22 cellular contexts compared by ENCODE assay signal in genomic region chr1:248625971-248626370, GRCh38. TPM values are rescaled to one million over a fixed set of nuclear protein-coding genes. Genes with fewer than 3 reads are reported as not detected.
DNase-seq lines count a peak whose midpoint lies in the region.
"Had no signal": no experiment of that assay in that cellular context is flagged by ENCODE, and none has a peak within 500 bp of the region (broad histone marks: within the 10 kb centered on the region; RNA-seq: fewer than 3 reads in every experiment).

No MANE protein-coding gene starts in this region.

- no peaks in the 10 kb centered on the region for H3F3A ChIP-seq in GM23248 (ENCODE audit: insufficient read depth)

- H3K27me3 ChIP-seq in Karpas-422 (ENCODE audit: low read length) (no peaks in the 10 kb centered on the region), mesendoderm (ENCODE audit: insufficient read depth, low read length, poor library complexity) (no peaks in the 10 kb centered on the region), GM23248 (replicated peaks; ENCODE audit: insufficient read depth) (no peaks in the 10 kb centered on the region)
- H3K27me3 ChIP-seq: BLaER1 treated with 17β-estradiol and CSF1 and Interleukin-3, amounts not matched to agents 10 nM and 100 nM had no signal

- H3K9me3 ChIP-seq in Karpas-422 (ENCODE audit: low read length) (no peaks in the 10 kb centered on the region), GM23248 (ENCODE audit: low read depth) (no peaks in the 10 kb centered on the region)
- H3K9me3 ChIP-seq: A549; BE2C; BLaER1 treated with 17β-estradiol and CSF1 and Interleukin-3, amounts not matched to agents 10 nM and 100 nM; HAP-1 had no signal

- H3K56ac ChIP-seq in mesendoderm (ENCODE audit: low read length) = no peak overlapping the region

- H4K5ac ChIP-seq in mesendoderm (ENCODE audit: low read length) = no peak overlapping the region

- no peak overlapping the region for H3K18ac ChIP-seq in mesendoderm (ENCODE audit: low read length)

- no peak overlapping the region for H2BK5ac ChIP-seq in mesendoderm (ENCODE audit: low read length)

- H2AFZ ChIP-seq in Karpas-422 (ENCODE audit: low read length) (no peak overlapping the region), GM23248 (no peak overlapping the region)

- no peaks in the 10 kb centered on the region for H3K9me2 ChIP-seq in Karpas-422 (replicated peaks; ENCODE audit: insufficient read depth, low read length)
- H3K9me2 ChIP-seq in GM23248 (ENCODE audit: insufficient read depth) = no peaks in the 10 kb centered on the region

- in situ Hi-C loops in GM23248 (cut with MboI) = no loop called here

- peak; percentile 4 for DNase-seq in ELR (ENCODE audit: low read depth)
- DNase-seq in Karpas-422 = peak; percentile 48
- DNase-seq in mesendoderm = no peak
- DNase-seq in NK-92 treated with Interleukin-12 subunit alpha and Interleukin-12 subunit beta, amount 100 ng/mL, for 24 hours (lab: John Stamatoyannopoulos, UW) = no peak
- no peak for DNase-seq in immature natural killer cell
- no peak for DNase-seq in GM23248
- DNase-seq: 8988T; ACHN; AML-193; BE2C; CD4-positive, alpha-beta T cell; CD8-positive, alpha-beta memory T cell; DMS 273 treated with DMSO at 0.1 percent for 48 hours; DND-41; GDM1; GOT3; HFFc6 had no signal

- no CpG with 5 or more reads among the region's 5 CpGs for WGBS in mesendoderm (ENCODE audit: extremely low coverage, insufficient coverage, low lambda C conversion rate)
- WGBS in GM23248 (ENCODE audit: low coverage in 1 of 2, low lambda C conversion rate in 2 of 2, missing lambda C conversion rate in 2 of 2), 2 experiments = 12 to 14% methylated on average over 5 of the region's 5 CpGs

- H3K4me1 ChIP-seq in Karpas-422 (ENCODE audit: low read length) = peaks cover 17% of the 10 kb centered on the region
- no peaks in the 10 kb centered on the region for H3K4me1 ChIP-seq in mesendoderm (ENCODE audit: control insufficient read depth, low read depth, low read length)
- no peaks in the 10 kb centered on the region for H3K4me1 ChIP-seq in GM23248 (ENCODE audit: insufficient read depth)
- H3K4me1 ChIP-seq: A549; BE2C; BLaER1 treated with 17β-estradiol and CSF1 and Interleukin-3, amounts not matched to agents 10 nM and 100 nM; HAP-1 had no signal

- H3K36me3 Mint-ChIP-seq in immature natural killer cell = no peaks in the 10 kb centered on the region
- H3K36me3 Mint-ChIP-seq: CD14-positive monocyte; CD8-positive, alpha-beta memory T cell had no signal

- H3K27ac Mint-ChIP-seq in immature natural killer cell = no peak overlapping the region
- H3K27ac Mint-ChIP-seq: CD14-positive monocyte; CD4-positive, alpha-beta T cell; CD8-positive, alpha-beta memory T cell; HFFc6 had no signal

- H3K4me3 Mint-ChIP-seq in immature natural killer cell = no peak overlapping the region
- H3K4me3 Mint-ChIP-seq: CD14-positive monocyte; CD4-positive, alpha-beta T cell; CD8-positive, alpha-beta memory T cell; HFFc6 had no signal

- H3K27ac ChIP-seq in Karpas-422 (ENCODE audit: low read length) = no peak overlapping the region
- H3K27ac ChIP-seq in mesendoderm (ENCODE audit: low read depth, low read length) = no peak overlapping the region
- H3K27ac ChIP-seq in GM23248 = no peak overlapping the region
- H3K27ac ChIP-seq: A549; BLaER1 treated with 17β-estradiol and CSF1 and Interleukin-3, amounts not matched to agents 10 nM and 100 nM had no signal

- no peak overlapping the region for H3K23ac ChIP-seq in mesendoderm (ENCODE audit: low read length)

- no peak overlapping the region for H3K9ac ChIP-seq in Karpas-422 (ENCODE audit: low read length)
- no peak overlapping the region for H3K9ac ChIP-seq in mesendoderm (ENCODE audit: low read length)
- H3K9ac ChIP-seq in GM23248 = no peak overlapping the region
- H3K9ac ChIP-seq: BLaER1 treated with 17β-estradiol and CSF1 and Interleukin-3, amounts not matched to agents 10 nM and 100 nM had no signal

- H3K27me3 Mint-ChIP-seq in immature natural killer cell (ENCODE audit: low read depth in 3 of 3) = peaks cover 0 to 2% (median 0%) of the 10 kb centered on the region in 3 donors
- H3K27me3 Mint-ChIP-seq: CD4-positive, alpha-beta T cell had no signal

- no peaks in the 10 kb centered on the region for H3K9me3 Mint-ChIP-seq in immature natural killer cell
- H3K9me3 Mint-ChIP-seq: CD14-positive monocyte; CD4-positive, alpha-beta T cell; CD8-positive, alpha-beta memory T cell; HFFc6 had no signal

- no peaks in the 10 kb centered on the region for H3K79me1 ChIP-seq in mesendoderm (ENCODE audit: low read length)

- H2BK15ac ChIP-seq in mesendoderm (replicated peaks; ENCODE audit: low read depth) = no peak overlapping the region

- H3K79me2 ChIP-seq in Karpas-422 (ENCODE audit: low read length) (no peaks in the 10 kb centered on the region), mesendoderm (ENCODE audit: control insufficient read depth, insufficient read depth, low read length) (no peaks in the 10 kb centered on the region), GM23248 (ENCODE audit: insufficient read depth) (no peaks in the 10 kb centered on the region)

- H3K4me3 ChIP-seq in Karpas-422 (ENCODE audit: low read length) (no peak overlapping the region), mesendoderm (ENCODE audit: low read length) (peak overlapping the region; percentile 12), GM23248 (no peak overlapping the region)
- H3K4me3 ChIP-seq: A549; BLaER1 treated with 17β-estradiol and CSF1 and Interleukin-3, amounts not matched to agents 10 nM and 100 nM; GM12878; HAP-1 had no signal

- no peak overlapping the region for H4K8ac ChIP-seq in mesendoderm (ENCODE audit: low read depth, low read length)

- H4K20me1 ChIP-seq in Karpas-422 (ENCODE audit: insufficient read depth, low read depth, low read length) (no peaks in the 10 kb centered on the region), GM23248 (ENCODE audit: insufficient read depth) (no peaks in the 10 kb centered on the region)
- H4K20me1 ChIP-seq: BLaER1 treated with 17β-estradiol and CSF1 and Interleukin-3, amounts not matched to agents 10 nM and 100 nM had no signal

- H3K4ac ChIP-seq in mesendoderm (ENCODE audit: low read depth, low read length) = no peak overlapping the region

- no peak overlapping the region for H3K4me2 ChIP-seq in Karpas-422 (ENCODE audit: low read depth, low read length, poor library complexity, severe bottlenecking)
- H3K4me2 ChIP-seq in mesendoderm (ENCODE audit: low read length) = no peak overlapping the region
- no peak overlapping the region for H3K4me2 ChIP-seq in GM23248 (ENCODE audit: unreplicated experiment)
- H3K4me2 ChIP-seq: A549; BLaER1 treated with 17β-estradiol and CSF1 and Interleukin-3, amounts not matched to agents 10 nM and 100 nM had no signal

- H3K36me3 ChIP-seq in Karpas-422 (ENCODE audit: insufficient read depth, low read length) = no peaks in the 10 kb centered on the region
- H3K36me3 ChIP-seq in mesendoderm (ENCODE audit: control insufficient read depth, insufficient read depth, low read length) = no peaks in the 10 kb centered on the region
- H3K36me3 ChIP-seq in GM23248 (ENCODE audit: low read depth) = no peaks in the 10 kb centered on the region
- H3K36me3 ChIP-seq: BE2C; BLaER1 treated with 17β-estradiol and CSF1 and Interleukin-3, amounts not matched to agents 10 nM and 100 nM; HAP-1 had no signal

- H2AK5ac ChIP-seq in mesendoderm (ENCODE audit: low read length) = no peak overlapping the region

- H2BK120ac ChIP-seq in mesendoderm (ENCODE audit: low read depth, low read length) = no peak overlapping the region

- H3K4me1 Mint-ChIP-seq in immature natural killer cell = no peaks in the 10 kb centered on the region
- H3K4me1 Mint-ChIP-seq: CD14-positive monocyte; CD8-positive, alpha-beta memory T cell had no signal

RNA-seq across cellular contexts. Expression of gene OR2T11, which starts 8.9 kb away (rescaled TPM):
- not detected in 2 replicates for total RNA-seq in Karpas-422 (2014; rRNA removed; shearing (Covaris generic); ENCODE audit: low replicate concordance)
- polyA plus RNA-seq in mesendoderm (2013, experiment 1 of 2) = not detected
- polyA plus RNA-seq in mesendoderm (2013, experiment 2 of 2) = not detected
- polyA plus RNA-seq in immature natural killer cell (not detected), GM23248 (2016; fragmentation: Nextera tagmentation; extraction: Ambion mirVana) (not detected in 2 replicates)
- total RNA-seq in GM23248 (2014; rRNA removed; shearing (Covaris generic)) = not detected in 2 replicates
- total RNA-seq: CD4-positive, alpha-beta T cell; CD8-positive, alpha-beta memory T cell; GM12878; HFFc6 had no signal
- polyA plus RNA-seq: A549; CD14-positive monocyte; CD8-positive, alpha-beta memory T cell; GM12878 had no signal

RNA-seq across cellular contexts. Expression of gene OR2T35, which starts 19.1 kb away (rescaled TPM):
- total RNA-seq in Karpas-422 (2014; rRNA removed; shearing (Covaris generic); ENCODE audit: low replicate concordance) = not detected in 2 replicates
- polyA plus RNA-seq in mesendoderm (2013, experiment 1 of 2) = not detected
- polyA plus RNA-seq in mesendoderm (2013, experiment 2 of 2) = not detected
- polyA plus RNA-seq in immature natural killer cell (not detected), GM23248 (2016; fragmentation: Nextera tagmentation; extraction: Ambion mirVana) (not detected in 2 replicates)
- total RNA-seq in GM23248 (2014; rRNA removed; shearing (Covaris generic)) = not detected in 2 replicates
- total RNA-seq: CD4-positive, alpha-beta T cell; CD8-positive, alpha-beta memory T cell; HFFc6 had no signal
- polyA plus RNA-seq: A549; CD14-positive monocyte; CD8-positive, alpha-beta memory T cell had no signal

RNA-seq across cellular contexts. Expression of gene OR2T10, which starts 28.5 kb away (rescaled TPM):
- total RNA-seq in Karpas-422 (2014; rRNA removed; shearing (Covaris generic); ENCODE audit: low replicate concordance) = not detected in 2 replicates
- polyA plus RNA-seq in mesendoderm (2013, experiment 1 of 2) = not detected
- not detected for polyA plus RNA-seq in mesendoderm (2013, experiment 2 of 2)
- polyA plus RNA-seq in immature natural killer cell = not detected
- total RNA-seq in GM23248 (2014; rRNA removed; shearing (Covaris generic)) = not detected in 2 replicates
- polyA plus RNA-seq in GM23248 (2016; fragmentation: Nextera tagmentation; extraction: Ambion mirVana) = not detected in 2 replicates
- total RNA-seq: CD4-positive, alpha-beta T cell; CD8-positive, alpha-beta memory T cell; GM12878; HFFc6 had no signal
- polyA plus RNA-seq: A549; CD14-positive monocyte; CD8-positive, alpha-beta memory T cell; GM12878 had no signal

RNA-seq across cellular contexts. Expression of gene OR2T27, which starts 29.4 kb away (rescaled TPM):
- not detected in 2 replicates for total RNA-seq in Karpas-422 (2014; rRNA removed; shearing (Covaris generic); ENCODE audit: low replicate concordance)
- not detected for polyA plus RNA-seq in mesendoderm (2013, experiment 1 of 2)
- not detected for polyA plus RNA-seq in mesendoderm (2013, experiment 2 of 2)
- polyA plus RNA-seq in immature natural killer cell (not detected), GM23248 (2016; fragmentation: Nextera tagmentation; extraction: Ambion mirVana) (not detected in 2 replicates)
- total RNA-seq in GM23248 (2014; rRNA removed; shearing (Covaris generic)) = not detected in 2 replicates
- total RNA-seq: CD4-positive, alpha-beta T cell; CD8-positive, alpha-beta memory T cell; HFFc6 had no signal
- polyA plus RNA-seq: A549; CD14-positive monocyte; CD8-positive, alpha-beta memory T cell had no signal

RNA-seq across cellular contexts. Expression of gene OR2T34, which starts 51.4 kb away (rescaled TPM):
- total RNA-seq in Karpas-422 (2014; rRNA removed; shearing (Covaris generic); ENCODE audit: low replicate concordance) = not detected in 2 replicates
- not detected for polyA plus RNA-seq in mesendoderm (2013, experiment 1 of 2)
- not detected for polyA plus RNA-seq in mesendoderm (2013, experiment 2 of 2)
- not detected for polyA plus RNA-seq in immature natural killer cell
- not detected in 2 replicates for total RNA-seq in GM23248 (2014; rRNA removed; shearing (Covaris generic))
- not detected in 2 replicates for polyA plus RNA-seq in GM23248 (2016; fragmentation: Nextera tagmentation; extraction: Ambion mirVana)
- total RNA-seq: CD4-positive, alpha-beta T cell; CD8-positive, alpha-beta memory T cell; HFFc6 had no signal
- polyA plus RNA-seq: A549; CD14-positive monocyte; CD8-positive, alpha-beta memory T cell had no signal

Comparison
In these comparisons a context has a peak if more than half of its experiments do, and no peak if none do; other contexts are left out.
1. DNase-seq: peak in ELR (single experiment) and Karpas-422 (single experiment); none in mesendoderm (single experiment), NK-92 treated with Interleukin-12 subunit alpha and Interleukin-12 subunit beta, amount 100 ng/mL, for 24 hours (single experiment), immature natural killer cell (0 of 3) and GM23248 (single experiment).